ENCODE assay signal across 9 cellular contexts in the genomic region with DNA sequence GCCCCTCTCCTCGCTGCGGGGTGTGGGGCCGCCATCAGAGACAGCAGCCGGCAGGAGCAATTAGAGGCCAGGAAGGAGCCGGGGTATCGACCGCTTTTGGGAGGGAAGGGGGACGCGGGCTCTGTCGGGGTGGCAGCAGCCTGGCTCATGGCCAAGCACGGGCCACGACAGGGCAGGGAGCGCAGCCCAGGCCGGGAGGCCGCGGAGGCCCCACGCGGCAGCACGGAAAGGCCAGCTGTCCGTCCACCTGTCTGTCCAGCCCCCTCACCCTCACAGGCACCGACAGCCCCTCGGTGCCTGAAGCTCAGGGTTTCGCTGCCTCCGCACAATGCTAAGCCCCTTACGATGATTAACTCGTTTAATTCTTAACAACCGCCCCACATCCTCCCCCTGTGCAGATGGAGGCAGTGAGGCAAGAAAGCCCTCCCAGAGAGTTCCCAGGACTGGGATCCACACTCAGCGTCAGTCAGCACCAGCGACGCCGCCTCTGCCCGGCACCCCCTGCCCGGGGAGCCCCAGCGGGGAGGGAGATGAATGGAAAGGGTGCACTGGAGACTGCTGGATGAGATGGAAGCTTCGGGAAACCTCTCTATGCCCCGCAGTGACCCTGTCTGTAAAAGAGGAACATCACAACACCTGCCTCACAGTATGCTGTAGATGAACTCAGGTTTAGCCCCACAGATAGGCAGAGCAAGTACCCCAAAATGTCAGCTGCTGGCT. TPM values are rescaled to one million over a fixed set of nuclear protein-coding genes. Genes with fewer than 3 reads are reported as not detected.
DNase-seq lines count a peak whose midpoint lies in the region; TF ChIP-seq lines count a peak whose summit lies in the region.
"Had no signal": no experiment of that assay in that cellular context is flagged by ENCODE, and none has a peak within 500 bp of the region (broad histone marks: within the 10 kb centered on the region; RNA-seq: fewer than 3 reads in every experiment).

No MANE protein-coding gene starts in this region.

- peaks cover 21% of the 10 kb centered on the region for H3F3A ChIP-seq in neural progenitor cell (ENCODE audit: low read depth)

- H3K4me1 Mint-ChIP-seq in neural progenitor cell = peaks cover 50% of the 10 kb centered on the region

- H3K9me3 ChIP-seq in neural progenitor cell (ENCODE audit: low read depth) = no peaks in the 10 kb centered on the region

- no peak overlapping the region for H3K9ac ChIP-seq in neural progenitor cell

- H3K27ac Mint-ChIP-seq in neural progenitor cell = no peak overlapping the region

- H3K36me3 ChIP-seq in neural progenitor cell = no peaks in the 10 kb centered on the region

- peaks cover 44% of the 10 kb centered on the region for H3K4me1 ChIP-seq in neural progenitor cell

- H3K79me2 ChIP-seq in neural progenitor cell (ENCODE audit: low read depth) = peaks cover 82% of the 10 kb centered on the region

- H3K27me3 ChIP-seq in neural progenitor cell = no peaks in the 10 kb centered on the region

- H3K4me3 ChIP-seq in neural progenitor cell = peak overlapping the region; percentile 2

- H3K36me3 Mint-ChIP-seq in neural progenitor cell = peaks cover 2% of the 10 kb centered on the region

- peak overlapping the region; percentile 33 for H3K4me3 Mint-ChIP-seq in neural progenitor cell

- no peak for TF ChIP-seq CTCF in neural progenitor cell (IDR thresholded peaks at IDR 0.05)

- H4K20me1 ChIP-seq in neural progenitor cell (ENCODE audit: low read depth) = peaks cover 82% of the 10 kb centered on the region

- DNase-seq in D341Med (ENCODE audit: low spot score) (peak; percentile 82), NCI-H128 (lab: John Stamatoyannopoulos, UW; ENCODE audit: unreplicated experiment) (peak; percentile 17), cerebellar cortex (ENCODE audit: low spot score) (peak; percentile 31), neural progenitor cell (ENCODE audit: low spot score) (peak; percentile 86), superior temporal gyrus (ENCODE audit: extremely low spot score) (no peak), activated gamma-delta T cell treated with Interleukin-2 at 50 U/mL for 16 hours (no peak)
- DNase-seq in activated effector memory CD4-positive, alpha-beta T cell treated with anti-CD3 and anti-CD28 coated beads, Interleukin-2, amount 50 U/mL, for 16 hours = no peak
- no peak for DNase-seq in stimulated activated CD4-positive, alpha-beta T cell treated with anti-CD3 and anti-CD28 coated beads, Interleukin-2, amount 100 ng/mL, for 48 hours
- DNase-seq: SIG-M5 had no signal

- no peak overlapping the region for H2AFZ ChIP-seq in neural progenitor cell (replicated peaks)

- H3K27me3 Mint-ChIP-seq in neural progenitor cell (ENCODE audit: insufficient read depth, low read depth) = peaks cover 5% of the 10 kb centered on the region

- peak overlapping the region; percentile 91 for H3K27ac ChIP-seq in neural progenitor cell

- H3K9me3 Mint-ChIP-seq in neural progenitor cell = no peaks in the 10 kb centered on the region

- peak overlapping the region; percentile 73 for H3K4me2 ChIP-seq in neural progenitor cell

RNA-seq across cellular contexts. Expression of gene NCOR2, which starts 23.7 kb away (rescaled TPM):
- 14.3 and 18.0 TPM in 2 replicates for total RNA-seq in neural progenitor cell (ENCODE audit: low replicate concordance)

Comparison
In these comparisons a context has a peak if more than half of its experiments do, and no peak if none do; other contexts are left out.
1. DNase-seq: peak in D341Med (single experiment), NCI-H128 (single experiment), cerebellar cortex (single experiment) and neural progenitor cell (single experiment); none in superior temporal gyrus (single experiment), activated effector memory CD4-positive, alpha-beta T cell treated with anti-CD3 and anti-CD28 coated beads, Interleukin-2, amount 50 U/mL, for 16 hours (single experiment), stimulated activated CD4-positive, alpha-beta T cell treated with anti-CD3 and anti-CD28 coated beads, Interleukin-2, amount 100 ng/mL, for 48 hours (0 of 2) and activated gamma-delta T cell treated with Interleukin-2 at 50 U/mL for 16 hours (single experiment).